12 cellular contexts compared by ENCODE assay signal in the genomic region with DNA sequence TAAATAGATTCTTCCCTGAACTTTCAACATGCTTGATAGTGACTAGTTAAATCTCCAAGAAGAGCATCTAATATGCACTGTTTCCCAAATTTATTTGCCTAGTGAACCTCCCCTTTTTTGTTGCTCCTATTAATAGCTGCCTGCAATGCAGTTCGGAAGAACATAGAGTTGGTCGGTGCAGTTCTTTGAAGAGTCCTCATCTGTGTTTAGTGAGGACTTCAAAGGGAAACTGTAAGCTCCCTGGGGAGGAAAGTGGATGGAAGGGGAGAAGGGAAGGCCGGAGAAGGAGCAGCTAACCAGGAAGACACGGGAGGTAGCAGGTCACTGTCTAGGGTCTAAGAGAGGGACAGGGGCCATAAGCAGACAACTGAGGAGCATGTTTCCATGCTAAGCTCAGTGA. TPM values are rescaled to one million over a fixed set of nuclear protein-coding genes. Genes with fewer than 3 reads are reported as not detected.
DNase-seq lines count a peak whose midpoint lies in the region; ATAC-seq and TF ChIP-seq lines count a peak whose summit lies in the region.
"Had no signal": no experiment of that assay in that cellular context is flagged by ENCODE, and none has a peak within 500 bp of the region (broad histone marks: within the 10 kb centered on the region; RNA-seq: fewer than 3 reads in every experiment).

No MANE protein-coding gene starts in this region.

- no peaks in the 10 kb centered on the region for H3K36me3 ChIP-seq in cardiac muscle cell
- no peaks in the 10 kb centered on the region for H3K36me3 ChIP-seq in Peyer's patch
- no peaks in the 10 kb centered on the region for H3K36me3 ChIP-seq in transverse colon
- H3K36me3 ChIP-seq in smooth muscle cell (ENCODE audit: low read depth) = no peaks in the 10 kb centered on the region
- H3K36me3 ChIP-seq: SJSA1 had no signal

- ATAC-seq in right cardiac atrium (no peak), esophagus mucosa (peak; percentile 15), GM21528 (IDR thresholded peaks at IDR 0.05; ENCODE audit: low FRiP score, unreplicated experiment) (no peak), GM18907 (IDR thresholded peaks at IDR 0.05; ENCODE audit: unreplicated experiment) (no peak)
- ATAC-seq: psoas muscle, WTC11 had no signal

- no peak for TF ChIP-seq EP300 in transverse colon (IDR thresholded peaks at IDR 0.05; ENCODE audit: low read depth)

- no peaks in the 10 kb centered on the region for H4K20me1 ChIP-seq in smooth muscle cell (ENCODE audit: low read depth)

- in situ Hi-C loops in transverse colon (cut with MboI; ENCODE audit: low pct_ligation_motif_present in 1 of 4, low pct_unique_long_range_greater_than_20kb in 1 of 4, low sequenced_read_pairs in 3 of 4) = no loop called here

- H3K9me3 ChIP-seq in cardiac muscle cell (ENCODE audit: low read depth) (no peaks in the 10 kb centered on the region), right cardiac atrium (ENCODE audit: control insufficient read depth, low read length) (no peaks in the 10 kb centered on the region), Peyer's patch (no peaks in the 10 kb centered on the region), transverse colon (no peaks in the 10 kb centered on the region), smooth muscle cell (replicated peaks; ENCODE audit: low read depth) (no peaks in the 10 kb centered on the region)
- H3K9me3 ChIP-seq: psoas muscle, SJSA1 had no signal

- no peak overlapping the region for H3K9ac ChIP-seq in smooth muscle cell (ENCODE audit: low read depth)

- no peak overlapping the region for H2AFZ ChIP-seq in smooth muscle cell (ENCODE audit: low read depth)

- H3K4me3 ChIP-seq in cardiac muscle cell = no peak overlapping the region
- H3K4me3 ChIP-seq in right cardiac atrium (ENCODE audit: low read length) = no peak overlapping the region
- no peak overlapping the region for H3K4me3 ChIP-seq in Peyer's patch
- no peak overlapping the region for H3K4me3 ChIP-seq in transverse colon
- H3K4me3 ChIP-seq in smooth muscle cell = no peak overlapping the region
- H3K4me3 ChIP-seq: psoas muscle, SJSA1 had no signal

- intact Hi-C loops in right cardiac atrium (cut with DNase I) = no loop called here
- intact Hi-C loops in transverse colon (cut with DNase I; ENCODE audit: low total_unique reads) = no loop called here

- peak overlapping the region; percentile 58 for H3K27ac ChIP-seq in cardiac muscle cell
- no peak overlapping the region for H3K27ac ChIP-seq in right cardiac atrium (ENCODE audit: low read length)
- H3K27ac ChIP-seq in Peyer's patch = peak overlapping the region in 3 of 4 donors; percentile 37 to 72 (median 57)
- peak overlapping the region in 3 of 4 donors; percentile 2 to 54 (median 23) for H3K27ac ChIP-seq in transverse colon
- no peak overlapping the region for H3K27ac ChIP-seq in smooth muscle cell (ENCODE audit: low read depth)
- H3K27ac ChIP-seq: psoas muscle had no signal

- H3K27me3 ChIP-seq in cardiac muscle cell (no peaks in the 10 kb centered on the region), right cardiac atrium (ENCODE audit: control insufficient read depth, insufficient read depth) (no peaks in the 10 kb centered on the region), Peyer's patch (no peaks in the 10 kb centered on the region), transverse colon (no peaks in the 10 kb centered on the region), smooth muscle cell (ENCODE audit: low read depth) (no peaks in the 10 kb centered on the region)
- H3K27me3 ChIP-seq: SJSA1 had no signal

- no peak overlapping the region for H3K4me2 ChIP-seq in smooth muscle cell

- H3K4me1 ChIP-seq in cardiac muscle cell (ENCODE audit: low read depth) = peaks cover 8% of the 10 kb centered on the region
- no peaks in the 10 kb centered on the region for H3K4me1 ChIP-seq in right cardiac atrium (ENCODE audit: control insufficient read depth, insufficient read depth, low read length)
- peaks cover 0 to 14% (median 8%) of the 10 kb centered on the region in 4 donors for H3K4me1 ChIP-seq in Peyer's patch
- H3K4me1 ChIP-seq in transverse colon = peaks cover 0 to 13% (median 10%) of the 10 kb centered on the region in 4 donors
- H3K4me1 ChIP-seq in smooth muscle cell (ENCODE audit: low read depth) = no peaks in the 10 kb centered on the region

- DNase-seq in cardiac muscle cell (ENCODE audit: low read depth in 1 of 2, low spot score in 1 of 2) (peak in 1 of 2 donors; percentile 6), right cardiac atrium (no peak), Peyer's patch (no peak), transverse colon (no peak), smooth muscle cell (lab: John Stamatoyannopoulos, UW; ENCODE audit: unreplicated experiment) (no peak)
- DNase-seq: NCI-H1694, psoas muscle had no signal

- TF ChIP-seq CTCF in cardiac muscle cell (IDR thresholded peaks at IDR 0.05; ENCODE audit: low read depth, low read length) = no peak
- TF ChIP-seq CTCF in Peyer's patch (IDR thresholded peaks at IDR 0.05) = no peak
- TF ChIP-seq CTCF in transverse colon (IDR thresholded peaks at IDR 0.05) = no peak
- no peak for TF ChIP-seq CTCF in smooth muscle cell (IDR thresholded peaks at IDR 0.05; ENCODE audit: borderline replicate concordance, insufficient read depth, poor library complexity, severe bottlenecking)

- H3F3A ChIP-seq in smooth muscle cell (ENCODE audit: low read depth) = no peaks in the 10 kb centered on the region

- no peak for TF ChIP-seq POLR2A in Peyer's patch (IDR thresholded peaks at IDR 0.05)
- TF ChIP-seq POLR2A in transverse colon (IDR thresholded peaks at IDR 0.05) = no peak

- 85% methylated on average over 4 of the region's 4 CpGs for WGBS in right cardiac atrium
- 57 to 84% methylated on average over 4 of the region's 4 CpGs for WGBS in transverse colon (ENCODE audit: low coverage in 1 of 2), 2 donors
- 86% methylated on average over 4 of the region's 4 CpGs for WGBS in smooth muscle cell (ENCODE audit: low lambda C conversion rate)

- no peaks in the 10 kb centered on the region for H3K79me2 ChIP-seq in smooth muscle cell (ENCODE audit: low read depth)

RNA-seq across cellular contexts. Expression of a gene that starts 48.9 kb away (rescaled TPM):
- total RNA-seq in cardiac muscle cell = 11.0 and 18.0 TPM in 2 replicates
- 27.2 and 36.1 TPM in 2 replicates for polyA plus RNA-seq in cardiac muscle cell
- total RNA-seq in right cardiac atrium = 10 to 100 TPM; 27.1 to 43.7 (median 33.9) TPM
- 15.4 TPM for polyA plus RNA-seq in right cardiac atrium
- total RNA-seq in Peyer's patch = 100 to 1,000 TPM; 106 to 216 (median 156) TPM
- total RNA-seq in esophagus mucosa = 71.8 TPM
- total RNA-seq in transverse colon = 100 to 1,000 TPM in 2 of 4 donors, 10 to 100 TPM in 2; 33.3 to 125 (median 99.4) TPM
- 13.3 and 14.7 TPM in 2 replicates for total RNA-seq in smooth muscle cell
- 32.8 and 56.6 TPM in 2 replicates for polyA plus RNA-seq in smooth muscle cell

RNA-seq across cellular contexts. Expression of a gene that starts 49.5 kb away (rescaled TPM):
- total RNA-seq in cardiac muscle cell (47.4 and 50.0 TPM in 2 replicates), right cardiac atrium (10 to 100 TPM; 45.6 to 57.5 (median 53.4) TPM), Peyer's patch (10 to 100 TPM; 44.3 to 85.0 (median 60.3) TPM), esophagus mucosa (26.6 TPM), transverse colon (100 to 1,000 TPM in 1 of 4 donors, 10 to 100 TPM in 3; 34.8 to 109 (median 70.2) TPM), smooth muscle cell (33.3 and 47.7 TPM in 2 replicates)
- polyA plus RNA-seq in cardiac muscle cell (50.3 and 57.2 TPM in 2 replicates), right cardiac atrium (13.8 TPM), smooth muscle cell (26.9 and 48.0 TPM in 2 replicates)

Comparison
In these comparisons a context has a peak if more than half of its experiments do, and no peak if none do; other contexts are left out.
1. H3K27ac ChIP-seq: peak in cardiac muscle cell (single experiment), Peyer's patch (3 of 4) and transverse colon (3 of 4); none in right cardiac atrium (single experiment) and smooth muscle cell (single experiment).